ENCODE assay signal across 8 cellular contexts in the genomic region with DNA sequence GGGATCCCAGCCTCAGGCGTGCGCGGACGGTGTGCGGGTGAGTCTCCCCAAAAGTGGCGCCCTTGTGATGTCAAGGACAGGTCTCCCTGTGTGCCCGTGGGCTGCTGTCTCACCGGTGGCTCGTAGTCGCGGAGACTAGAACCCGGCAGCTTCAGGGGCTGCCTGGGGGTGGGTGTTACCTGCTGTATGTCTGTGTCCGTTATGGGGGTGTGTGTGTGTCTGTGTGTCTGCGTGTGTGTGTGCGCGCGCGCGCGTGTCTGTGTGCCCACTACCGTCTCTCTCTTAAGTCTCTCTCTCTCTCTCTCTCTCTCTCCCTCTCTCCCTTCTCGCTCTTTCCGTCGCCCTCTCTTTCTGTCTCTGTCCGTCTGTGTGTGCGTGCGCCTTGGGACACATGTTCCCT.
DNase-seq lines count a peak whose midpoint lies in the region; ATAC-seq and TF ChIP-seq lines count a peak whose summit lies in the region.
"Not testable (repeated sequence)": the region's sequence is repeated elsewhere in the genome, so short reads cannot be mapped to it uniquely, and the experiment has no call there.

No MANE protein-coding gene starts in this region.

- not testable (repeated sequence) for H2AFZ ChIP-seq in OCI-LY1 (ENCODE audit: low read length)

- not testable (repeated sequence) for TF ChIP-seq CTCF in OCI-LY1 (IDR thresholded peaks at IDR 0.05; ENCODE audit: low read length); colonic mucosa (IDR thresholded peaks at IDR 0.05); natural killer cell (IDR thresholded peaks at IDR 0.05)

- not testable (repeated sequence) for H3K9me3 Mint-ChIP-seq in activated CD4-positive, alpha-beta memory T cell treated with anti-CD3 and anti-CD28 coated beads, Interleukin-2, amount 10 ng/mL, durations not matched to agents 7 days and 5 days; natural killer cell; stimulated activated naive B cell treated with anti-CD40 and anti-IgM and Interleukin-4, amounts not matched to agents 10 μg/mL and 1 μg/mL and 100 μg/mL, for 72 hours

- peak overlapping the region; percentile 64 for H3K4me2 ChIP-seq in OCI-LY1 (ENCODE audit: low read length)

- H3K27ac ChIP-seq in OCI-LY1 (ENCODE audit: low read depth, low read length, poor library complexity, severe bottlenecking); right cardiac atrium (ENCODE audit: low read length): not testable (repeated sequence)
- peak overlapping the region; percentile 72 for H3K27ac ChIP-seq in colonic mucosa

- not testable (repeated sequence) for H3K79me2 ChIP-seq in OCI-LY1 (ENCODE audit: insufficient read depth, low read length)

- peak overlapping the region; percentile 99 for H3K4me3 Mint-ChIP-seq in activated CD4-positive, alpha-beta memory T cell treated with anti-CD3 and anti-CD28 coated beads, Interleukin-2, amount 10 ng/mL, durations not matched to agents 7 days and 5 days
- H3K4me3 Mint-ChIP-seq in natural killer cell: peak overlapping the region; percentile 86
- peak overlapping the region; percentile 87 to 98 for H3K4me3 Mint-ChIP-seq in stimulated activated naive B cell treated with anti-CD40 and anti-IgM and Interleukin-4, amounts not matched to agents 10 μg/mL and 1 μg/mL and 100 μg/mL, for 72 hours

- H3K27me3 Mint-ChIP-seq in activated CD4-positive, alpha-beta memory T cell treated with anti-CD3 and anti-CD28 coated beads, Interleukin-2, amount 10 ng/mL, durations not matched to agents 7 days and 5 days; natural killer cell (ENCODE audit: low read depth in 2 of 2); stimulated activated naive B cell treated with anti-CD40 and anti-IgM and Interleukin-4, amounts not matched to agents 10 μg/mL and 1 μg/mL and 100 μg/mL, for 72 hours: not testable (repeated sequence)

- CTCF ChIA-PET in activated CD4-positive, alpha-beta memory T cell treated with anti-CD3 and anti-CD28 coated beads, Interleukin-2, amount 10 ng/mL, durations not matched to agents 7 days and 5 days (lab: Charles Lee): not testable (repeated sequence)

- ATAC-seq in HG02870 (IDR thresholded peaks at IDR 0.05; ENCODE audit: unreplicated experiment): peak; percentile 55
- ATAC-seq in right cardiac atrium: not testable (repeated sequence)
- peak; percentile 50 to 78 (median 61) for ATAC-seq in natural killer cell
- ATAC-seq in stimulated activated naive B cell treated with anti-CD40 and anti-IgM and Interleukin-4, amounts not matched to agents 10 μg/mL and 1 μg/mL and 100 μg/mL, for 72 hours (replicated peaks): peak; percentile 68 to 71

- peaks cover 13% of the 10 kb centered on the region for H3K4me1 Mint-ChIP-seq in activated CD4-positive, alpha-beta memory T cell treated with anti-CD3 and anti-CD28 coated beads, Interleukin-2, amount 10 ng/mL, durations not matched to agents 7 days and 5 days
- H3K4me1 Mint-ChIP-seq in natural killer cell: peaks cover 6 to 16% of the 10 kb centered on the region in 2 donors
- H3K4me1 Mint-ChIP-seq in stimulated activated naive B cell treated with anti-CD40 and anti-IgM and Interleukin-4, amounts not matched to agents 10 μg/mL and 1 μg/mL and 100 μg/mL, for 72 hours: peaks cover 4 to 10% of the 10 kb centered on the region in 2 donors

- peak; percentile 12 for DNase-seq in COR-L47 (lab: John Stamatoyannopoulos, UW)
- DNase-seq in activated CD4-positive, alpha-beta memory T cell treated with anti-CD3 and anti-CD28 coated beads, Interleukin-2, amount 10 ng/mL, durations not matched to agents 7 days and 5 days: peak; percentile 55
- peak; percentile 66 for DNase-seq in colonic mucosa
- DNase-seq in right cardiac atrium: peak in 2 of 3 donors; percentile 66 to 69
- DNase-seq in natural killer cell: peak; percentile 41
- peak; percentile 21 for DNase-seq in stimulated activated naive B cell treated with anti-CD40 and anti-IgM and Interleukin-4, amounts not matched to agents 10 μg/mL and 1 μg/mL and 100 μg/mL, for 72 hours

- POLR2A ChIA-PET in activated CD4-positive, alpha-beta memory T cell treated with anti-CD3 and anti-CD28 coated beads, Interleukin-2, amount 10 ng/mL, durations not matched to agents 7 days and 5 days (lab: Charles Lee): not testable (repeated sequence)

- H3K27me3 ChIP-seq in OCI-LY1 (ENCODE audit: insufficient read depth, low read length); colonic mucosa; right cardiac atrium (ENCODE audit: control insufficient read depth, insufficient read depth): not testable (repeated sequence)

- H3K9me3 ChIP-seq in OCI-LY1 (ENCODE audit: low read length); colonic mucosa; right cardiac atrium (ENCODE audit: control insufficient read depth, low read length): not testable (repeated sequence)

- intact Hi-C loops in colonic mucosa (cut with DNase I); right cardiac atrium (cut with DNase I); natural killer cell (cut with micrococcal nuclease): not testable (repeated sequence)

- no CpG with 5 or more reads among the region's 27 CpGs for WGBS in right cardiac atrium

- H3K9ac ChIP-seq in OCI-LY1 (ENCODE audit: low read length) (peak overlapping the region; percentile 77), colonic mucosa (ENCODE audit: low read depth in 2 of 2, low read length in 2 of 2) (peak overlapping the region; percentile 12 to 78)

- H3F3A ChIP-seq in OCI-LY1 (ENCODE audit: insufficient read depth, low read length): not testable (repeated sequence)

- not testable (repeated sequence) for H3K36me3 ChIP-seq in OCI-LY1 (ENCODE audit: insufficient read depth, low read length); colonic mucosa

- H3K4me3 ChIP-seq in OCI-LY1 (ENCODE audit: low read depth, low read length, poor library complexity, severe bottlenecking) (peak overlapping the region; percentile 75), colonic mucosa (peak overlapping the region; percentile 77)
- H3K4me3 ChIP-seq in right cardiac atrium (ENCODE audit: low read length): not testable (repeated sequence)

- H4K20me1 ChIP-seq in OCI-LY1 (ENCODE audit: insufficient read depth, low read length): not testable (repeated sequence)

- H3K9me2 ChIP-seq in OCI-LY1 (ENCODE audit: low read depth, low read length): not testable (repeated sequence)

- not testable (repeated sequence) for H3K36me3 Mint-ChIP-seq in activated CD4-positive, alpha-beta memory T cell treated with anti-CD3 and anti-CD28 coated beads, Interleukin-2, amount 10 ng/mL, durations not matched to agents 7 days and 5 days (ENCODE audit: low read depth); natural killer cell; stimulated activated naive B cell treated with anti-CD40 and anti-IgM and Interleukin-4, amounts not matched to agents 10 μg/mL and 1 μg/mL and 100 μg/mL, for 72 hours

- H3K27ac Mint-ChIP-seq in activated CD4-positive, alpha-beta memory T cell treated with anti-CD3 and anti-CD28 coated beads, Interleukin-2, amount 10 ng/mL, durations not matched to agents 7 days and 5 days: peak overlapping the region; percentile 94
- H3K27ac Mint-ChIP-seq in natural killer cell: peak overlapping the region; percentile 88 to 95
- H3K27ac Mint-ChIP-seq in stimulated activated naive B cell treated with anti-CD40 and anti-IgM and Interleukin-4, amounts not matched to agents 10 μg/mL and 1 μg/mL and 100 μg/mL, for 72 hours: peak overlapping the region; percentile 96

- H3K4me1 ChIP-seq in OCI-LY1 (ENCODE audit: insufficient read depth, low read length, severe bottlenecking): peaks cover 15% of the 10 kb centered on the region
- not testable (repeated sequence) for H3K4me1 ChIP-seq in colonic mucosa; right cardiac atrium (ENCODE audit: control insufficient read depth, insufficient read depth, low read length)

Comparison
In these comparisons a context has a peak if more than half of its experiments do, and no peak if none do; other contexts are left out.
1. DNase-seq: peak in every context shown above with its lines; median percentile 68 in right cardiac atrium; 66 in colonic mucosa; 55 in activated CD4-positive, alpha-beta memory T cell treated with anti-CD3 and anti-CD28 coated beads, Interleukin-2, amount 10 ng/mL, durations not matched to agents 7 days and 5 days; 41 in natural killer cell; 21 in stimulated activated naive B cell treated with anti-CD40 and anti-IgM and Interleukin-4, amounts not matched to agents 10 μg/mL and 1 μg/mL and 100 μg/mL, for 72 hours; 12 in COR-L47.